In genomic region chr21:46063227-46063626, GRCh38 we compare ENCODE assay signal across 25 cellular contexts. TPM values are rescaled to one million over a fixed set of nuclear protein-coding genes. Genes with fewer than 3 reads are reported as not detected.
DNase-seq lines count a peak whose midpoint lies in the region; ATAC-seq, FAIRE-seq and TF ChIP-seq lines count a peak whose summit lies in the region.
"Had no signal": no experiment of that assay in that cellular context is flagged by ENCODE, and none has a peak within 500 bp of the region (broad histone marks: within the 10 kb centered on the region; RNA-seq: fewer than 3 reads in every experiment).

No MANE protein-coding gene starts in this region.

- H3K36me3 ChIP-seq in right atrium auricular region (no peaks in the 10 kb centered on the region), K562 (ENCODE audit: control insufficient read depth, insufficient read depth, low read length) (no peaks in the 10 kb centered on the region), osteoblast (ENCODE audit: insufficient read depth, low read length) (no peaks in the 10 kb centered on the region)
- H3K36me3 ChIP-seq: cardiac muscle cell, heart right ventricle, suprapubic skin had no signal

- CTCF ChIA-PET in K562 (lab: Yijun Ruan, JAX; ENCODE audit: low intra/inter-chr PET ratio): no interaction called here

- no peak for TF ChIP-seq RAD21 in K562 (CRISPR knock-in tag; conservative IDR thresholded peaks at IDR 0.05 in 1 of 2, IDR thresholded peaks at IDR 0.05 in 1 of 2)

- H3K4me2 ChIP-seq in K562 (ENCODE audit: insufficient read depth, low read length) (no peak overlapping the region), osteoblast (ENCODE audit: insufficient read depth, low read length) (no peak overlapping the region)
- H3K4me2 ChIP-seq: A549 had no signal

- POLR2A ChIA-PET in K562 (lab: Yijun Ruan, JAX): no interaction called here

- WGBS in K562 (ENCODE audit: insufficient coverage, low coverage, missing lambda C conversion rate): 0% methylated on average over 4 of the region's 4 CpGs

- H3K4me1 ChIP-seq in right atrium auricular region (peaks cover 0 to 37% of the 10 kb centered on the region in 2 donors), K562 (replicated peaks in 1 of 2; ENCODE audit: control insufficient read depth in 2 of 2, insufficient read depth in 2 of 2, low read length in 2 of 2) (peaks cover 0 to 25% of the 10 kb centered on the region in 2 experiments; a peak in 3 of 5 replicates), osteoblast (ENCODE audit: insufficient read depth, low read length) (peaks cover 52% of the 10 kb centered on the region)
- H3K4me1 ChIP-seq: A549, parathyroid adenoma had no signal

- H3K27ac ChIP-seq in right atrium auricular region: no peak overlapping the region
- no peak overlapping the region for H3K27ac ChIP-seq in K562 (ENCODE audit: extremely low read depth, low read depth, low read length)
- peak overlapping the region; percentile 99 for H3K27ac ChIP-seq in osteoblast (ENCODE audit: low read depth, low read length)
- H3K27ac ChIP-seq: A549; BLaER1 treated with 17β-estradiol and CSF1 and Interleukin-3, amounts not matched to agents 10 nM and 100 nM; cardiac muscle cell; HL-60; parathyroid adenoma had no signal

- in situ Hi-C loops in K562 (cut with MboI): no loop called here

- H3K9me1 ChIP-seq in K562 (ENCODE audit: control insufficient read depth, insufficient read depth, low read length): no peaks in the 10 kb centered on the region

- TF ChIP-seq EP300 in K562 (IDR thresholded peaks at IDR 0.05; ENCODE audit: low read length): no peak

- ATAC-seq in left cardiac atrium (no peak), K562 (peak; percentile 55), GM18909 (IDR thresholded peaks at IDR 0.05; ENCODE audit: poor library complexity, unreplicated experiment) (no peak), HG03097 (IDR thresholded peaks at IDR 0.05; ENCODE audit: low FRiP score, unreplicated experiment) (no peak), GM18519 (IDR thresholded peaks at IDR 0.05; ENCODE audit: low FRiP score, unreplicated experiment) (no peak)
- ATAC-seq: A549, heart right ventricle, WTC11 had no signal

- no peak for FAIRE-seq in K562 (lab: Jason Lieb, UNC)
- FAIRE-seq: A549, small intestine had no signal

- TF ChIP-seq POLR2A in K562 (conservative IDR thresholded peaks at IDR 0.05): no peak

- H3K4me3 ChIP-seq in right atrium auricular region (no peak overlapping the region), K562 (no peak overlapping the region), osteoblast (ENCODE audit: insufficient read depth, low read length) (no peak overlapping the region)
- H3K4me3 ChIP-seq: A549; BLaER1 treated with 17β-estradiol and CSF1 and Interleukin-3, amounts not matched to agents 10 nM and 100 nM; cardiac muscle cell; heart right ventricle; suprapubic skin had no signal

- no peaks in the 10 kb centered on the region for H3K79me2 ChIP-seq in K562 (ENCODE audit: control insufficient read depth, insufficient read depth, low read length)
- no peaks in the 10 kb centered on the region for H3K79me2 ChIP-seq in osteoblast (ENCODE audit: insufficient read depth, low read length)
- H3K79me2 ChIP-seq: parathyroid adenoma had no signal

- DNase-seq in right atrium auricular region (ENCODE audit: low spot score) (peak; percentile 58), left cardiac atrium (no peak), K562 (ENCODE audit: extremely low read depth in 1 of 4, low spot score in 3 of 4) (peak in 3 of 4 experiments; percentile 56 to 68 (median 66)), osteoblast (ENCODE audit: insufficient read length, low spot score, missing footprints) (no peak), NCI-H82 (lab: John Stamatoyannopoulos, UW) (no peak)
- DNase-seq: activated effector memory CD4-positive, alpha-beta T cell treated with Interleukin-2 at 50 U/mL for 16 hours; GDM1; heart right ventricle; mammary epithelial cell; naive B cell; NCI-H2029; NCI-H510A; SHP77; small intestine; stimulated activated CD8-positive, alpha-beta memory T cell treated with anti-CD3 and anti-CD28 coated beads, Interleukin-4, amount 100 ng/mL, for 48 hours had no signal

- no TSS peak for BruUV-seq in K562 (replicated peaks; lab: Mats Ljungman, UMichigan)

- no peak for TF ChIP-seq CTCF in right atrium auricular region (IDR thresholded peaks at IDR 0.05)
- TF ChIP-seq CTCF in K562 (IDR thresholded peaks at IDR 0.05 in 2 of 3, conservative IDR thresholded peaks at IDR 0.05 in 1 of 3; ENCODE audit: insufficient read depth in 2 of 3, low read depth in 1 of 3, low read length in 3 of 3): no peak
- TF ChIP-seq CTCF in osteoblast (IDR thresholded peaks at IDR 0.05; ENCODE audit: extremely low read depth, low read depth, low read length): no peak

- H4K20me1 ChIP-seq in K562 (replicated peaks; ENCODE audit: control insufficient read depth, insufficient read depth, low read length) (no peaks in the 10 kb centered on the region), osteoblast (ENCODE audit: insufficient read depth, low read length) (no peaks in the 10 kb centered on the region)

- intact Hi-C loops in left cardiac atrium (cut with DNase I) (no loop called here), K562 (cut with micrococcal nuclease) (no loop called here)

- H3K9me3 ChIP-seq in right atrium auricular region (peaks cover 0 to 10% of the 10 kb centered on the region in 2 donors), K562 (replicated peaks; ENCODE audit: control insufficient read depth, insufficient read depth, low read depth, low read length) (peaks cover 2% of the 10 kb centered on the region; the same call in 1 of the 2 replicates), osteoblast (ENCODE audit: low read depth, low read length) (no peaks in the 10 kb centered on the region)

- H2AFZ ChIP-seq in K562 (ENCODE audit: low read depth, low read length) (no peak overlapping the region), osteoblast (ENCODE audit: low read length) (no peak overlapping the region)
- H2AFZ ChIP-seq: parathyroid adenoma had no signal

- H3K9ac ChIP-seq in K562 (ENCODE audit: insufficient read depth in 1 of 2, low read depth in 2 of 2, low read length in 2 of 2): no peak overlapping the region
- H3K9ac ChIP-seq: BLaER1 treated with 17β-estradiol and CSF1 and Interleukin-3, amounts not matched to agents 10 nM and 100 nM; parathyroid adenoma had no signal

- H3K27me3 ChIP-seq in right atrium auricular region (no peaks in the 10 kb centered on the region), K562 (ENCODE audit: control insufficient read depth in 2 of 2, insufficient read depth in 2 of 2, low read length in 2 of 2) (peaks cover 32 to 42% of the 10 kb centered on the region in 2 experiments), osteoblast (ENCODE audit: insufficient read depth, low read length) (no peaks in the 10 kb centered on the region)
- H3K27me3 ChIP-seq: cardiac muscle cell had no signal

TF ChIP-seq in K562, 482 proteins besides CTCF, POLR2A, EP300 and RAD21 (continues in another document):
- TF ChIP-seq ZNF77 (CRISPR knock-in tag; IDR thresholded peaks at IDR 0.05): no peak
- TF ChIP-seq CBX5 (IDR thresholded peaks at IDR 0.05; ENCODE audit: borderline replicate concordance, low read depth): peak; percentile 73; the same call in 1 of the 2 replicates
- TF ChIP-seq NBN (IDR thresholded peaks at IDR 0.05; ENCODE audit: low read depth): no peak
- TF ChIP-seq MTA2 (IDR thresholded peaks at IDR 0.05; ENCODE audit: low read depth): no peak
- no peak for TF ChIP-seq ZFPM2 (CRISPR knock-in tag; IDR thresholded peaks at IDR 0.05)
- TF ChIP-seq NFYB (IDR thresholded peaks at IDR 0.05; ENCODE audit: extremely low read depth, insufficient read length): peak; percentile 55

RNA-seq across cellular contexts. Expression of gene COL6A2, which starts 34.7 kb away (rescaled TPM):
- total RNA-seq in right atrium auricular region: 100 to 1,000 TPM; 249 to 252 TPM
- total RNA-seq in left cardiac atrium: 100 to 1,000 TPM; 330 to 350 TPM
- total RNA-seq in K562 (2011; cell fraction: chromatin; rRNA removed; ENCODE audit: low replicate concordance): 3.1 and 5.2 TPM in 2 replicates
- total RNA-seq in K562 (2011; cell fraction: nucleolus; rRNA removed): 4.2 and 5.5 TPM in 2 replicates
- 1.4 and 2.1 TPM in 2 replicates for total RNA-seq in K562 (2011; cell fraction: nucleoplasm; rRNA removed)
- 0.41 and 0.45 TPM in 2 replicates for total RNA-seq in K562 (2014; rRNA removed)
- not detected in 2 replicates for total RNA-seq in K562 (2014; rRNA removed; fragmentation: Illumina TruSeq; extraction: Trizol)
- 0.07 and 0.11 TPM in 2 replicates for total RNA-seq in K562 (2015; rRNA removed; fragmentation: Illumina TruSeq; extraction: Trizol)
- 1.1 and 1.3 TPM in 2 replicates for total RNA-seq in K562 (2021)
- 0.18 and 0.41 TPM in 2 replicates for polyA plus RNA-seq in K562 (2011; rRNA removed)
- 0.12 and 0.30 TPM in 2 replicates for polyA plus RNA-seq in K562 (2011; cell fraction: cytosol; rRNA removed)
- polyA plus RNA-seq in K562 (2011; cell fraction: nucleus; rRNA removed): 0.83 and 1.8 TPM in 2 replicates
- polyA plus RNA-seq in K562 (2012): 0.35 and 8.2 TPM in 2 replicates
- polyA plus RNA-seq in K562 (2014; fragmentation: Illumina TruSeq; extraction: Trizol): 0.07 and 0.17 TPM in 2 replicates
- not detected for polyA plus RNA-seq in K562 (2014; fragmentation: Nextera tagmentation; extraction: Ambion mirVana)
- polyA plus RNA-seq in K562 (2014; rRNA removed): 0.29 and 0.47 TPM in 2 replicates
- 0.18 and 0.36 TPM in 2 replicates for polyA minus RNA-seq in K562 (2011; rRNA and poly(A)+ RNA removed)
- polyA minus RNA-seq in K562 (2011; cell fraction: cytosol; rRNA and poly(A)+ RNA removed): 0.64 and 1.4 TPM in 2 replicates
- 0.67 and 1.2 TPM in 2 replicates for polyA minus RNA-seq in K562 (2011; cell fraction: nucleus; rRNA and poly(A)+ RNA removed)
- total RNA-seq in osteoblast: 1,184 and 1,265 TPM in 2 replicates

Comparison
In these comparisons a context has a peak if more than half of its experiments do, and no peak if none do; other contexts are left out.
1. DNase-seq: peak in right atrium auricular region (single experiment) and K562 (3 of 4); none in left cardiac atrium (single experiment), osteoblast (single experiment) and NCI-H82 (single experiment).
2. RNA of gene COL6A2, which starts 34.7 kb away (total RNA-seq): 1,184 to 1,265 TPM in osteoblast, 330 to 350 TPM in left cardiac atrium and 249 to 252 TPM in right atrium auricular region; 0.07 to 5.5 TPM in K562; every median in the first group is over 10 times any median in the second.